Comparison of ENCODE assay signal across 1 cellular context in the genomic region with DNA sequence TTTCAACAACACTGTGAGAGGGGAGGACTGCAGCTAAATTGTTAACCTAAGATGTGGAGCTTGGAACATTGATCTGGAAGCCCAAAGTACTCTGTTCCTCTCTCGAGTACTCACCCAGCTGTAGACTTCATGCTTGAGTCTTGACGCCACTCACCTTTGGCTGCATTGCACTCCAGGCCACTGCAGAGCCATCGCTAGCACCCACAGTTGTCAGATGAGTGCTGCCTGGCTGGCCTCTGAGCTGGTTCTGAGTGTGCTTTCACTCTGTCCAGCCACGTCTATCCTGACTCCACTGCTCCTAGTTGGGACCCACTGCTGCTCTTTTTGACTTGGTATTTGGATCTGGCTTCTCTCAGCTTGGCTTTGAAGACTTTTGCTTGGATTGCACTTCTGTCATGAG.
TF ChIP-seq lines count a peak whose summit lies in the region.

No MANE protein-coding gene starts in this region.

TF ChIP-seq in HepG2, 621 proteins besides CTCF, POLR2A, EP300 and RAD21 (continued from another document):
- TF ChIP-seq, protein P1, sequence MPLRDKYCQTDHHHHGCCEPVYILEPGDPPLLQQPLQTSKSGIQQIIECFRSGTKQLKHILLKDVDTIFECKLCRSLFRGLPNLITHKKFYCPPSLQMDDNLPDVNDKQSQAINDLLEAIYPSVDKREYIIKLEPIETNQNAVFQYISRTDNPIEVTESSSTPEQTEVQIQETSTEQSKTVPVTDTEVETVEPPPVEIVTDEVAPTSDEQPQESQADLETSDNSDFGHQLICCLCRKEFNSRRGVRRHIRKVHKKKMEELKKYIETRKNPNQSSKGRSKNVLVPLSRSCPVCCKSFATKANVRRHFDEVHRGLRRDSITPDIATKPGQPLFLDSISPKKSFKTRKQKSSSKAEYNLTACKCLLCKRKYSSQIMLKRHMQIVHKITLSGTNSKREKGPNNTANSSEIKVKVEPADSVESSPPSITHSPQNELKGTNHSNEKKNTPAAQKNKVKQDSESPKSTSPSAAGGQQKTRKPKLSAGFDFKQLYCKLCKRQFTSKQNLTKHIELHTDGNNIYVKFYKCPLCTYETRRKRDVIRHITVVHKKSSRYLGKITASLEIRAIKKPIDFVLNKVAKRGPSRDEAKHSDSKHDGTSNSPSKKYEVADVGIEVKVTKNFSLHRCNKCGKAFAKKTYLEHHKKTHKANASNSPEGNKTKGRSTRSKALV (CRISPR knock-in tag; IDR thresholded peaks at IDR 0.05): no peak
- TF ChIP-seq, protein P2, sequence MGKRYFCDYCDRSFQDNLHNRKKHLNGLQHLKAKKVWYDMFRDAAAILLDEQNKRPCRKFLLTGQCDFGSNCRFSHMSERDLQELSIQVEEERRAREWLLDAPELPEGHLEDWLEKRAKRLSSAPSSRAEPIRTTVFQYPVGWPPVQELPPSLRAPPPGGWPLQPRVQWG (CRISPR knock-in tag; IDR thresholded peaks at IDR 0.05; ENCODE audit: borderline replicate concordance, low read depth): no peak
